1 cellular context compared by ENCODE assay signal in the genomic region with DNA sequence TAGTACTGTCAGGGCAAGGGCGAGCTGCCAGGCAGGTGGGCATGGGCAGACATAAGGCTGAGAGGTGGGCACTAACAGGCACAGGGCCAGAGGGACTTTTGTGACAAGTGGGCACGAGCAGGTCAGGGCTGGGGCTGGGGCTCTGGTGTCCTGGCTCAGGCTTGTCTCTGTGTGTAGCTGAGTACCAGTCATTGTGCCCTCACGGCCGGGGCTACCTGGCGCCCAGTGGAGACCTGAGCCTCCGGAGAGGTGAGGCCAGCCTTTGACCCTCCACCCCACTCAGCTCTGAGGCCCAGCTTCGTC.
TF ChIP-seq lines count a peak whose summit lies in the region.

No MANE protein-coding gene starts in this region.

TF ChIP-seq in WTC11, 78 proteins besides CTCF, POLR2A, EP300 and RAD21 (continued from another document):
- TF ChIP-seq, protein P1, sequence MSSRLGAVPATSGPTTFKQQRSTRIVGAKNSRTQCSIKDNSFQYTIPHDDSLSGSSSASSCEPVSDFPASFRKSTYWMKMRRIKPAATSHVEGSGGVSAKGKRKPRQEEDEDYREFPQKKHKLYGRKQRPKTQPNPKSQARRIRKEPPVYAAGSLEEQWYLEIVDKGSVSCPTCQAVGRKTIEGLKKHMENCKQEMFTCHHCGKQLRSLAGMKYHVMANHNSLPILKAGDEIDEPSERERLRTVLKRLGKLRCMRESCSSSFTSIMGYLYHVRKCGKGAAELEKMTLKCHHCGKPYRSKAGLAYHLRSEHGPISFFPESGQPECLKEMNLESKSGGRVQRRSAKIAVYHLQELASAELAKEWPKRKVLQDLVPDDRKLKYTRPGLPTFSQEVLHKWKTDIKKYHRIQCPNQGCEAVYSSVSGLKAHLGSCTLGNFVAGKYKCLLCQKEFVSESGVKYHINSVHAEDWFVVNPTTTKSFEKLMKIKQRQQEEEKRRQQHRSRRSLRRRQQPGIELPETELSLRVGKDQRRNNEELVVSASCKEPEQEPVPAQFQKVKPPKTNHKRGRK (CRISPR knock-in tag; IDR thresholded peaks at IDR 0.05; ENCODE audit: borderline replicate concordance), result no peak
- TF ChIP-seq, protein P2, sequence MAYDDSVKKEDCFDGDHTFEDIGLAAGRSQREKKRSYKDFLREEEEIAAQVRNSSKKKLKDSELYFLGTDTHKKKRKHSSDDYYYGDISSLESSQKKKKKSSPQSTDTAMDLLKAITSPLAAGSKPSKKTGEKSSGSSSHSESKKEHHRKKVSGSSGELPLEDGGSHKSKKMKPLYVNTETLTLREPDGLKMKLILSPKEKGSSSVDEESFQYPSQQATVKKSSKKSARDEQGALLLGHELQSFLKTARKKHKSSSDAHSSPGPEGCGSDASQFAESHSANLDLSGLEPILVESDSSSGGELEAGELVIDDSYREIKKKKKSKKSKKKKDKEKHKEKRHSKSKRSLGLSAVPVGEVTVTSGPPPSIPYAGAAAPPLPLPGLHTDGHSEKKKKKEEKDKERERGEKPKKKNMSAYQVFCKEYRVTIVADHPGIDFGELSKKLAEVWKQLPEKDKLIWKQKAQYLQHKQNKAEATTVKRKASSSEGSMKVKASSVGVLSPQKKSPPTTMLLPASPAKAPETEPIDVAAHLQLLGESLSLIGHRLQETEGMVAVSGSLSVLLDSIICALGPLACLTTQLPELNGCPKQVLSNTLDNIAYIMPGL (CRISPR knock-in tag; IDR thresholded peaks at IDR 0.05), result no peak
- TF ChIP-seq, protein P3, sequence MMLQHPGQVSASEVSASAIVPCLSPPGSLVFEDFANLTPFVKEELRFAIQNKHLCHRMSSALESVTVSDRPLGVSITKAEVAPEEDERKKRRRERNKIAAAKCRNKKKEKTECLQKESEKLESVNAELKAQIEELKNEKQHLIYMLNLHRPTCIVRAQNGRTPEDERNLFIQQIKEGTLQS (CRISPR knock-in tag; conservative IDR thresholded peaks at IDR 0.05), result no peak
